1 cellular context compared by ENCODE assay signal in the genomic region with DNA sequence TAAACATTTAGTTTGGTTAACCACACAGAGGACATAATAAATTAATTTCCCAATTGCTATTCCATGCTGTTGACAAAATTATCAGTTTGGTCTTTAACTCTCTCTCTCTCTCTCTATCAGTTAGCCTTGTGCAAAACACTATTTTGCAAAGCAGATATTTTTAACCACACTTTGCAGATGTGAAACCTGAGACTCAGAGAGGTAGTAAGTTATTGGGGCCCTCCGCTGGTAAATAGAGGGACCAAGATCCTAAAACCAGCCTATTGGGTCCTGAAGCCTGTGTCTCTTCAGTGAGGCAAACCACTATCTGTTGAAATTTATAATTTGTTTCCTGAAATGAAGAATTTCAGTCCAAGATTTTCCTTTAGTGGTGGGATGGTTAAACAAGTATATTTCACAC.
A peak's percentile ranks its signal among the peaks of the same experiment; 100 is the strongest.
TF ChIP-seq lines count a peak whose summit lies in the region.

No MANE protein-coding gene starts in this region.

TF ChIP-seq in GM12878, 131 proteins besides CTCF, POLR2A, EP300 and RAD21 (continued from another document):
- TF ChIP-seq, protein P1, sequence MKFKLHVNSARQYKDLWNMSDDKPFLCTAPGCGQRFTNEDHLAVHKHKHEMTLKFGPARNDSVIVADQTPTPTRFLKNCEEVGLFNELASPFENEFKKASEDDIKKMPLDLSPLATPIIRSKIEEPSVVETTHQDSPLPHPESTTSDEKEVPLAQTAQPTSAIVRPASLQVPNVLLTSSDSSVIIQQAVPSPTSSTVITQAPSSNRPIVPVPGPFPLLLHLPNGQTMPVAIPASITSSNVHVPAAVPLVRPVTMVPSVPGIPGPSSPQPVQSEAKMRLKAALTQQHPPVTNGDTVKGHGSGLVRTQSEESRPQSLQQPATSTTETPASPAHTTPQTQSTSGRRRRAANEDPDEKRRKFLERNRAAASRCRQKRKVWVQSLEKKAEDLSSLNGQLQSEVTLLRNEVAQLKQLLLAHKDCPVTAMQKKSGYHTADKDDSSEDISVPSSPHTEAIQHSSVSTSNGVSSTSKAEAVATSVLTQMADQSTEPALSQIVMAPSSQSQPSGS (IDR thresholded peaks at IDR 0.05; ENCODE audit: low read length), result peak; percentile 55; the same call in 1 of the 2 replicates
- TF ChIP-seq, protein P2, sequence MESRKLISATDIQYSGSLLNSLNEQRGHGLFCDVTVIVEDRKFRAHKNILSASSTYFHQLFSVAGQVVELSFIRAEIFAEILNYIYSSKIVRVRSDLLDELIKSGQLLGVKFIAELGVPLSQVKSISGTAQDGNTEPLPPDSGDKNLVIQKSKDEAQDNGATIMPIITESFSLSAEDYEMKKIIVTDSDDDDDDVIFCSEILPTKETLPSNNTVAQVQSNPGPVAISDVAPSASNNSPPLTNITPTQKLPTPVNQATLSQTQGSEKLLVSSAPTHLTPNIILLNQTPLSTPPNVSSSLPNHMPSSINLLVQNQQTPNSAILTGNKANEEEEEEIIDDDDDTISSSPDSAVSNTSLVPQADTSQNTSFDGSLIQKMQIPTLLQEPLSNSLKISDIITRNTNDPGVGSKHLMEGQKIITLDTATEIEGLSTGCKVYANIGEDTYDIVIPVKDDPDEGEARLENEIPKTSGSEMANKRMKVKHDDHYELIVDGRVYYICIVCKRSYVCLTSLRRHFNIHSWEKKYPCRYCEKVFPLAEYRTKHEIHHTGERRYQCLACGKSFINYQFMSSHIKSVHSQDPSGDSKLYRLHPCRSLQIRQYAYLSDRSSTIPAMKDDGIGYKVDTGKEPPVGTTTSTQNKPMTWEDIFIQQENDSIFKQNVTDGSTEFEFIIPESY (IDR thresholded peaks at IDR 0.05), result no peak
- TF ChIP-seq, protein P3, sequence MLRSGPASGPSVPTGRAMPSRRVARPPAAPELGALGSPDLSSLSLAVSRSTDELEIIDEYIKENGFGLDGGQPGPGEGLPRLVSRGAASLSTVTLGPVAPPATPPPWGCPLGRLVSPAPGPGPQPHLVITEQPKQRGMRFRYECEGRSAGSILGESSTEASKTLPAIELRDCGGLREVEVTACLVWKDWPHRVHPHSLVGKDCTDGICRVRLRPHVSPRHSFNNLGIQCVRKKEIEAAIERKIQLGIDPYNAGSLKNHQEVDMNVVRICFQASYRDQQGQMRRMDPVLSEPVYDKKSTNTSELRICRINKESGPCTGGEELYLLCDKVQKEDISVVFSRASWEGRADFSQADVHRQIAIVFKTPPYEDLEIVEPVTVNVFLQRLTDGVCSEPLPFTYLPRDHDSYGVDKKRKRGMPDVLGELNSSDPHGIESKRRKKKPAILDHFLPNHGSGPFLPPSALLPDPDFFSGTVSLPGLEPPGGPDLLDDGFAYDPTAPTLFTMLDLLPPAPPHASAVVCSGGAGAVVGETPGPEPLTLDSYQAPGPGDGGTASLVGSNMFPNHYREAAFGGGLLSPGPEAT (IDR thresholded peaks at IDR 0.05; ENCODE audit: low read depth), result no peak
- TF ChIP-seq NR2C1 (IDR thresholded peaks at IDR 0.05), result no peak
TF ChIP-seq in GM12878: peak in this region for 5.
